28 cellular contexts compared by ENCODE assay signal in the genomic region with DNA sequence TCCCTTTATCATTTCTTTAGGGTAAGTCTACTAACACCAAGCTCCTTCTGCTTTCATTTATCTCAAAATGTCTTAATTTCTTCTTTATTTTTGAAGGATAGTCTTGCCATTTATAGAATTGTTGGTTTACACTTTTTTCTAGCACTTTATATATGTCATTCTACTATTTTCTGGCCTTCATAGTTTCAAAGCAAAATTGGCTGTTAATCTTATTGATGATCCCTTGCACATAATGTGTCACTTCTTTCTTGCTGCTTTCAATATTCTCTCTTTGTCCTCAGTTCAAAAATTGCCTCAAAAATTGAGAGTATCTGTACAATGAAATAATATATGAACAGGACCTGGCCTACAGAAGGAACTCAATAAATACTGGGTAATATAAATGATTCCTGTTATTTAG.
"Had no signal": no experiment of that assay in that cellular context is flagged by ENCODE, and none has a peak within 500 bp of the region (broad histone marks: within the 10 kb centered on the region; RNA-seq: fewer than 3 reads in every experiment).

No MANE protein-coding gene starts in this region.

- H3K4me1 ChIP-seq: esophagus squamous epithelium, heart right ventricle, left lung, psoas muscle, tibial nerve, upper lobe of left lung had no signal

- H3K4me3 ChIP-seq: esophagus squamous epithelium, heart right ventricle, left lung, ovary, psoas muscle, skin epidermis, spleen, thoracic aorta, tibial nerve, upper lobe of left lung had no signal

- H3K27me3 Mint-ChIP-seq: effector memory CD8-positive, alpha-beta T cell; naive thymus-derived CD4-positive, alpha-beta T cell; stimulated activated memory B cell treated with anti-CD40 and anti-IgM and Interleukin-4, amounts not matched to agents 10 μg/mL and 1 μg/mL and 100 μg/mL, for 72 hours; stimulated activated naive CD8-positive, alpha-beta T cell treated with anti-CD3 and anti-CD28 coated beads, Interleukin-15, Interleukin-2, amounts not matched to agents 100 ng/mL and 50 ng/mL, for 24 hours had no signal

- DNase-seq: cortex of kidney; effector memory CD8-positive, alpha-beta T cell; erythroblast; esophagus squamous epithelium; foreskin melanocyte; glutamatergic neuron; heart right ventricle; hippocampal formation; left cardiac atrium; left lung; mesendoderm; midbrain; naive thymus-derived CD4-positive, alpha-beta T cell; occipital lobe; ovary; posterior cingulate gyrus; psoas muscle; right cardiac atrium; spleen; stimulated activated CD4-positive, alpha-beta T cell treated with anti-CD3 and anti-CD28 coated beads, Interleukin-4, amount 100 ng/mL, for 4 hours; upper lobe of left lung had no signal

- ATAC-seq: effector memory CD8-positive, alpha-beta T cell; heart right ventricle; left cardiac atrium; left lung; naive thymus-derived CD4-positive, alpha-beta T cell; psoas muscle; right cardiac atrium; stimulated activated memory B cell treated with anti-CD40 and anti-IgM and Interleukin-4, amounts not matched to agents 10 μg/mL and 1 μg/mL and 100 μg/mL, for 72 hours had no signal

- H3K27ac Mint-ChIP-seq: effector memory CD8-positive, alpha-beta T cell; stimulated activated naive CD8-positive, alpha-beta T cell treated with anti-CD3 and anti-CD28 coated beads, Interleukin-15, Interleukin-2, amounts not matched to agents 100 ng/mL and 50 ng/mL, for 24 hours had no signal

- FAIRE-seq: endometrium, urothelium cell line had no signal

- H3K4me3 Mint-ChIP-seq: effector memory CD8-positive, alpha-beta T cell; naive thymus-derived CD4-positive, alpha-beta T cell; stimulated activated memory B cell treated with anti-CD40 and anti-IgM and Interleukin-4, amounts not matched to agents 10 μg/mL and 1 μg/mL and 100 μg/mL, for 72 hours; stimulated activated naive CD8-positive, alpha-beta T cell treated with anti-CD3 and anti-CD28 coated beads, Interleukin-15, Interleukin-2, amounts not matched to agents 100 ng/mL and 50 ng/mL, for 24 hours had no signal

- H3K27me3 ChIP-seq: esophagus squamous epithelium, heart right ventricle, left lung, ovary, spleen, tibial nerve, upper lobe of left lung had no signal

- H3K27ac ChIP-seq: esophagus squamous epithelium, heart right ventricle, left lung, ovary, psoas muscle, skin epidermis, spleen, thoracic aorta, tibial nerve, upper lobe of left lung had no signal

- H3K36me3 ChIP-seq: esophagus squamous epithelium, left lung, ovary, thoracic aorta, upper lobe of left lung had no signal
